Comparison of ENCODE assay signal across 4 cellular contexts in the genomic region with DNA sequence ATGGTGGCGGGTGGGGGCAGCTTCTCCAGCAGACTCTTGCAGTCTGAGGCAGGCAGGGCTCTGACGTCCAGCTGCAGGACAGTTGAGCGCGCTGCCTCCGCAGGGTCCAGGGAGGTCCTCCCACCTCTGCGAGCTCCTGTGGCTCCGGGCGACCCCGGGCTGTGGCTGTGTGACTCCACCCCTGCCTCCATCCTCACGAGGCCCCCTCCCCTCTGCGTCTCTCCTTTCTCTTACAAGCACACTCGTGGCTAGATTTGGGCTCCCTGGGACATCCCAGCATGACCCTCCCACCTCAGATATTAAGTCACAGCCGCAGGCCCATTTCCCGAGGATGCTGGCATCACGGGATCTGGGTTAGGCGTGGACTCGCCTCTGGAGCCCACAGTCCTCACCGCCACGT. TPM values are rescaled to one million over a fixed set of nuclear protein-coding genes. Genes with fewer than 3 reads are reported as not detected.
"Had no signal": no experiment of that assay in that cellular context is flagged by ENCODE, and none has a peak within 500 bp of the region (broad histone marks: within the 10 kb centered on the region; RNA-seq: fewer than 3 reads in every experiment).

No MANE protein-coding gene starts in this region.

RNA-seq across cellular contexts. Expression of a gene that starts 34.3 kb away (rescaled TPM):
- total RNA-seq: dermis microvascular lymphatic vessel endothelial cell, glomerular endothelial cell, lung microvascular endothelial cell, osteoblast had no signal

RNA-seq across cellular contexts. Expression of a gene that starts 57.1 kb away (rescaled TPM):
- total RNA-seq: osteoblast had no signal
